ENCODE assay signal across 20 cellular contexts in genomic region chr12:5720405-5721045, GRCh38.
"Had no signal": no experiment of that assay in that cellular context is flagged by ENCODE, and none has a peak within 500 bp of the region (broad histone marks: within the 10 kb centered on the region; RNA-seq: fewer than 3 reads in every experiment).

No MANE protein-coding gene starts in this region.

- H3K4me3 Mint-ChIP-seq: central memory CD8-positive, alpha-beta T cell; effector memory CD8-positive, alpha-beta T cell; immature natural killer cell; naive thymus-derived CD4-positive, alpha-beta T cell; nephron progenitor cell had no signal

- H3K36me3 ChIP-seq: prostate gland, thyroid gland, upper lobe of left lung, uterus had no signal

- H3K27ac ChIP-seq: foreskin keratinocyte, parathyroid adenoma, prostate gland, skin epidermis, thyroid gland, upper lobe of left lung, uterus had no signal

- H3K4me1 ChIP-seq: foreskin keratinocyte, parathyroid adenoma, prostate gland, thyroid gland, uterus had no signal

- DNase-seq: cortex of kidney; effector memory CD8-positive, alpha-beta T cell; erythroblast; foreskin keratinocyte; immature natural killer cell; kidney; left cardiac atrium; naive thymus-derived CD4-positive, alpha-beta T cell; nephron progenitor cell; nucleus accumbens; stimulated activated CD4-positive, alpha-beta T cell treated with anti-CD3 and anti-CD28 coated beads, Interleukin-12 subunit alpha, Interleukin-12 subunit beta, amount 100 ng/mL, for 4 hours; stimulated activated naive CD4-positive, alpha-beta T cell treated with Interleukin-2 at 50 U/mL for 16 hours; thyroid gland; upper lobe of left lung; uterus had no signal

- H3K36me3 Mint-ChIP-seq: immature natural killer cell; naive thymus-derived CD4-positive, alpha-beta T cell had no signal

- ATAC-seq: effector memory CD8-positive, alpha-beta T cell; foreskin keratinocyte; left cardiac atrium; naive thymus-derived CD4-positive, alpha-beta T cell; sciatic nerve had no signal

- H3K4me3 ChIP-seq: prostate gland, skin epidermis, thyroid gland, upper lobe of left lung, uterus had no signal

- H3K9me3 ChIP-seq: prostate gland, thyroid gland, upper lobe of left lung, uterus had no signal

- H2AFZ ChIP-seq: parathyroid adenoma had no signal

- H3K9me3 Mint-ChIP-seq: central memory CD8-positive, alpha-beta T cell; effector memory CD8-positive, alpha-beta T cell; nephron progenitor cell had no signal

- H3K27me3 ChIP-seq: foreskin keratinocyte, thyroid gland, upper lobe of left lung, uterus had no signal

- H3K79me2 ChIP-seq: parathyroid adenoma had no signal

- H3K9ac ChIP-seq: parathyroid adenoma had no signal

- H3K27ac Mint-ChIP-seq: effector memory CD8-positive, alpha-beta T cell; immature natural killer cell; naive thymus-derived CD4-positive, alpha-beta T cell; nephron progenitor cell had no signal

- H3K4me1 Mint-ChIP-seq: central memory CD8-positive, alpha-beta T cell; immature natural killer cell had no signal
